In genomic region chr6:26330835-26331808, GRCh38 we compare ENCODE assay signal across 8 cellular contexts. TPM values are rescaled to one million over a fixed set of nuclear protein-coding genes. Genes with fewer than 3 reads are reported as not detected.
A peak's percentile ranks its signal among the peaks of the same experiment; 100 is the strongest.
DNase-seq lines count a peak whose midpoint lies in the region; ATAC-seq and TF ChIP-seq lines count a peak whose summit lies in the region.

No MANE protein-coding gene starts in this region.

- H3K36me3 Mint-ChIP-seq in T-helper 17 cell (ENCODE audit: low read depth) = no peaks in the 10 kb centered on the region
- peaks cover 10% of the 10 kb centered on the region for H3K36me3 Mint-ChIP-seq in neural crest cell (ENCODE audit: low read depth)

- peak overlapping the region; percentile 60 for H3K9ac ChIP-seq in Karpas-422 (ENCODE audit: low read length)

- peak overlapping the region; percentile 74 for H2AFZ ChIP-seq in Karpas-422 (ENCODE audit: low read length)

- peaks cover 2% of the 10 kb centered on the region for H3K9me3 Mint-ChIP-seq in neural crest cell

- H3K4me3 ChIP-seq in Karpas-422 (ENCODE audit: low read length) = peak overlapping the region; percentile 83

- H3K36me3 ChIP-seq in Karpas-422 (ENCODE audit: insufficient read depth, low read length) = no peaks in the 10 kb centered on the region

- H3K27ac Mint-ChIP-seq in T-helper 17 cell (peak overlapping the region; percentile 91), neural crest cell (ENCODE audit: unreplicated experiment) (peak overlapping the region; percentile 28)

- H3K27me3 Mint-ChIP-seq in T-helper 17 cell (peaks cover 32% of the 10 kb centered on the region), neural crest cell (ENCODE audit: low read depth) (peaks cover 90% of the 10 kb centered on the region)

- TF ChIP-seq CTCF in neural crest cell (conservative IDR thresholded peaks at IDR 0.05) = no peak

- H3K79me2 ChIP-seq in Karpas-422 (ENCODE audit: low read length) = no peaks in the 10 kb centered on the region

- H3K4me1 ChIP-seq in Karpas-422 (ENCODE audit: low read length) = peaks cover 48% of the 10 kb centered on the region

- H3K4me3 Mint-ChIP-seq in T-helper 17 cell (peak overlapping the region; percentile 76), neural crest cell (peak overlapping the region; percentile 91)

- peak; percentile 72 for DNase-seq in EL
- peak; percentile 90 for DNase-seq in Karpas-422
- DNase-seq in T-helper 17 cell = peak in 1 of 3 donors; percentile 22
- DNase-seq in cerebellar cortex (ENCODE audit: low spot score) = peak; percentile 70
- DNase-seq in neural crest cell (ENCODE audit: low read depth, low spot score) = no peak
- DNase-seq in GM19240 (ENCODE audit: insufficient read length, low spot score) = no peak
- no peak for DNase-seq in NCI-H128 (lab: John Stamatoyannopoulos, UW; ENCODE audit: unreplicated experiment)

- H3K4me2 ChIP-seq in Karpas-422 (ENCODE audit: low read depth, low read length, poor library complexity, severe bottlenecking) = peak overlapping the region; percentile 97

- H3K9me3 ChIP-seq in Karpas-422 (ENCODE audit: low read length) = no peaks in the 10 kb centered on the region
- H3K9me3 ChIP-seq in T-helper 17 cell (ENCODE audit: control insufficient read depth, low read length, poor library complexity, severe bottlenecking) = no peaks in the 10 kb centered on the region

- H3K4me1 Mint-ChIP-seq in T-helper 17 cell (peaks cover 41% of the 10 kb centered on the region), neural crest cell (peaks cover 50% of the 10 kb centered on the region)

- H3K27me3 ChIP-seq in Karpas-422 (ENCODE audit: low read length) = 0 out of 2 replicates have a peak, but pooled peaks cover 3% of the 10 kb centered on the region

- H3K9me2 ChIP-seq in Karpas-422 (replicated peaks; ENCODE audit: insufficient read depth, low read length) = no peaks in the 10 kb centered on the region

- H3K27ac ChIP-seq in Karpas-422 (ENCODE audit: low read length) = no peak overlapping the region

- no peaks in the 10 kb centered on the region for H4K20me1 ChIP-seq in Karpas-422 (ENCODE audit: insufficient read depth, low read depth, low read length)

- ATAC-seq in T-helper 17 cell (peak; percentile 44), GM18498 (IDR thresholded peaks at IDR 0.05; ENCODE audit: unreplicated experiment) (no peak)

RNA-seq across cellular contexts. Expression of gene BTN3A2, which starts 33.9 kb away (rescaled TPM):
- 40.4 and 41.2 TPM in 2 replicates for total RNA-seq in Karpas-422 (2014; rRNA removed; shearing (Covaris generic); ENCODE audit: low replicate concordance)
- 100 to 1,000 TPM; 115 to 147 TPM for total RNA-seq in T-helper 17 cell
- 9.6 and 12.5 TPM in 2 replicates for total RNA-seq in neural crest cell

RNA-seq across cellular contexts. Expression of gene BTN2A2, which starts 51.8 kb away (rescaled TPM):
- total RNA-seq in Karpas-422 (2014; rRNA removed; shearing (Covaris generic); ENCODE audit: low replicate concordance) = 16.8 and 18.4 TPM in 2 replicates
- total RNA-seq in T-helper 17 cell = 10 to 100 TPM; 21.4 to 23.6 TPM
- total RNA-seq in neural crest cell = 24.5 and 25.0 TPM in 2 replicates

Comparison
In these comparisons a context has a peak if more than half of its experiments do, and no peak if none do; other contexts are left out.
1. DNase-seq: peak in EL (single experiment), Karpas-422 (single experiment) and cerebellar cortex (single experiment); none in neural crest cell (single experiment), GM19240 (single experiment) and NCI-H128 (single experiment).